ENCODE assay signal across 8 cellular contexts in the genomic region with DNA sequence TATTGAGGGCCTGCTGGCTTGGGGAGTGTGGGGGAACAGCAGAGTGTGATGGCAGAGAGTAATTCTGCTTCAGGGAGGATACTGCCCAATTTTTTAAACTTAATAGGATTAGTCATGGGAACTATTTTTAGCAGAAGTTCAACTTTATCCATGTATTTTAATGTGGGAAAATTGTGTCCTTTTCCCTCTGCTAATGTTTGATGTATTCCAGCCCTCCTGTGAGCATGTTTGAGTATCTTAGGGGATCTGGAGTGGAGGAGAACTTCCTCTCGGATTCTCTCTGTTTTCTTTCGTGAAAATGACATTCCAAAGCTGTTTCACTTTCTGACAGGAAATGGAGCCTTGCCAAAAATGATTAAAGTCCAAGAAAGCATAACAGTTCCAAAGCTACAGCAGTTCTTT.
DNase-seq lines count a peak whose midpoint lies in the region; FAIRE-seq and TF ChIP-seq lines count a peak whose summit lies in the region.

No MANE protein-coding gene starts in this region.

- H3K27ac ChIP-seq in brain microvascular endothelial cell (peak overlapping the region; percentile 83), keratinocyte (ENCODE audit: control insufficient read depth, insufficient read depth, low read length) (no peak overlapping the region), small intestine (ENCODE audit: low read depth in 1 of 2, low read length in 1 of 2) (peak overlapping the region in 1 of 2 donors; percentile 62)

- peak overlapping the region; percentile 35 for H3K9ac ChIP-seq in keratinocyte (ENCODE audit: control insufficient read depth, extremely low read depth, insufficient read depth, low read length)

- no peak for TF ChIP-seq POLR2A in GM12892 (IDR thresholded peaks at IDR 0.05; ENCODE audit: low read depth, low read length)

- H3K36me3 ChIP-seq in brain microvascular endothelial cell (replicated peaks): no peaks in the 10 kb centered on the region
- H3K36me3 ChIP-seq in keratinocyte (ENCODE audit: control insufficient read depth in 2 of 2, extremely low read depth in 1 of 2, insufficient read depth in 2 of 2, low read length in 2 of 2): no peaks in the 10 kb centered on the region
- H3K36me3 ChIP-seq in small intestine (ENCODE audit: control insufficient read depth in 2 of 2, insufficient read depth in 2 of 2, low read length in 2 of 2): no peaks in the 10 kb centered on the region

- H3K9me3 ChIP-seq in keratinocyte (ENCODE audit: control insufficient read depth, low read depth, low read length): no peaks in the 10 kb centered on the region
- no peaks in the 10 kb centered on the region for H3K9me3 ChIP-seq in small intestine (ENCODE audit: control insufficient read depth, low read depth)

- no peaks in the 10 kb centered on the region for H3K79me2 ChIP-seq in keratinocyte (ENCODE audit: control insufficient read depth, insufficient read depth, low read length)

- no peaks in the 10 kb centered on the region for H3K9me1 ChIP-seq in keratinocyte (ENCODE audit: control insufficient read depth, extremely low read depth, insufficient read depth, low read length)

- H3K4me3 ChIP-seq in brain microvascular endothelial cell (ENCODE audit: low read depth, low read length) (no peak overlapping the region), keratinocyte (ENCODE audit: control insufficient read depth in 2 of 3, extremely low read depth in 1 of 3, insufficient read depth in 2 of 3, low read depth in 1 of 3, low read length in 3 of 3) (peak overlapping the region in 2 of 3 experiments; percentile 43 to 47), small intestine (ENCODE audit: low read depth in 1 of 2, low read length in 2 of 2) (no peak overlapping the region)

- H3K4me2 ChIP-seq in keratinocyte (ENCODE audit: control insufficient read depth, extremely low read depth, insufficient read depth, low read depth, low read length): peak overlapping the region; percentile 88

- TF ChIP-seq CTCF in brain microvascular endothelial cell (IDR thresholded peaks at IDR 0.05; ENCODE audit: low read depth, low read length, missing control alignments) (no peak), keratinocyte (optimal IDR thresholded peaks at IDR 0.05 in 1 of 3, IDR thresholded peaks at IDR 0.05 in 1 of 3, conservative IDR thresholded peaks at IDR 0.05 in 1 of 3; ENCODE audit: extremely low read depth in 1 of 3, insufficient read depth in 2 of 3, low read length in 3 of 3) (no peak)

- H2AFZ ChIP-seq in keratinocyte (ENCODE audit: control insufficient read depth, low read length): peak overlapping the region; percentile 82

- dilution Hi-C loops in keratinocyte (cut with MboI; ENCODE audit: extremely low pct_ligation_motif_present, low sequenced_read_pairs): no loop called here

- in situ Hi-C loops in brain microvascular endothelial cell (cut with HindIII; ENCODE audit: low pct_ligation_motif_present, low sequenced_read_pairs): no loop called here

- H3K27me3 ChIP-seq in brain microvascular endothelial cell (replicated peaks) (no peaks in the 10 kb centered on the region), keratinocyte (ENCODE audit: control insufficient read depth, extremely low read depth, insufficient read depth, low read length) (no peaks in the 10 kb centered on the region), small intestine (ENCODE audit: control insufficient read depth in 2 of 2, insufficient read depth in 2 of 2, low read length in 2 of 2) (no peaks in the 10 kb centered on the region)

- peak; percentile 81 for DNase-seq in HCEC 1CT
- peak; percentile 86 for DNase-seq in brain microvascular endothelial cell
- no peak for DNase-seq in keratinocyte (ENCODE audit: low read depth, low spot score)
- DNase-seq in small intestine: peak; percentile 66
- no peak for DNase-seq in GM19239 (ENCODE audit: insufficient read length, low spot score)
- DNase-seq in GM12892 (ENCODE audit: insufficient read length): no peak
- no peak for DNase-seq in activated gamma-delta T cell (lab: John Stamatoyannopoulos, UW)
- no peak for DNase-seq in DMS79 treated with DMSO at 0.1 percent for 48 hours (lab: John Stamatoyannopoulos, UW)

- peaks cover 21% of the 10 kb centered on the region for H3K4me1 ChIP-seq in keratinocyte (ENCODE audit: control insufficient read depth, extremely low read depth, insufficient read depth, low read length)
- peaks cover 0 to 4% of the 10 kb centered on the region in 2 donors for H3K4me1 ChIP-seq in small intestine (ENCODE audit: control insufficient read depth in 2 of 2, insufficient read depth in 1 of 2, low read depth in 1 of 2, low read length in 1 of 2)

- WGBS in small intestine, 3 donors: 3 to 15% (median 14%) methylated on average over 2 of the region's 2 CpGs

- no peaks in the 10 kb centered on the region for H4K20me1 ChIP-seq in keratinocyte (ENCODE audit: control insufficient read depth, extremely low read depth, insufficient read depth, low read length)

- FAIRE-seq in keratinocyte (lab: Jason Lieb, UNC) (peak; percentile 74), small intestine (lab: Jason Lieb, UNC) (no peak), GM19239 (lab: Jason Lieb, UNC) (no peak), GM12892 (lab: Jason Lieb, UNC) (no peak)

Comparison
In these comparisons a context has a peak if more than half of its experiments do, and no peak if none do; other contexts are left out.
1. DNase-seq: peak in HCEC 1CT (single experiment), brain microvascular endothelial cell (single experiment) and small intestine (single experiment); none in keratinocyte (single experiment), GM19239 (single experiment), GM12892 (single experiment), activated gamma-delta T cell (single experiment) and DMS79 treated with DMSO at 0.1 percent for 48 hours (single experiment).
2. H3K4me3 ChIP-seq: peak in keratinocyte (2 of 3); none in brain microvascular endothelial cell (single experiment) and small intestine (0 of 2).